Comparison of ENCODE assay signal across 12 cellular contexts in the genomic region with DNA sequence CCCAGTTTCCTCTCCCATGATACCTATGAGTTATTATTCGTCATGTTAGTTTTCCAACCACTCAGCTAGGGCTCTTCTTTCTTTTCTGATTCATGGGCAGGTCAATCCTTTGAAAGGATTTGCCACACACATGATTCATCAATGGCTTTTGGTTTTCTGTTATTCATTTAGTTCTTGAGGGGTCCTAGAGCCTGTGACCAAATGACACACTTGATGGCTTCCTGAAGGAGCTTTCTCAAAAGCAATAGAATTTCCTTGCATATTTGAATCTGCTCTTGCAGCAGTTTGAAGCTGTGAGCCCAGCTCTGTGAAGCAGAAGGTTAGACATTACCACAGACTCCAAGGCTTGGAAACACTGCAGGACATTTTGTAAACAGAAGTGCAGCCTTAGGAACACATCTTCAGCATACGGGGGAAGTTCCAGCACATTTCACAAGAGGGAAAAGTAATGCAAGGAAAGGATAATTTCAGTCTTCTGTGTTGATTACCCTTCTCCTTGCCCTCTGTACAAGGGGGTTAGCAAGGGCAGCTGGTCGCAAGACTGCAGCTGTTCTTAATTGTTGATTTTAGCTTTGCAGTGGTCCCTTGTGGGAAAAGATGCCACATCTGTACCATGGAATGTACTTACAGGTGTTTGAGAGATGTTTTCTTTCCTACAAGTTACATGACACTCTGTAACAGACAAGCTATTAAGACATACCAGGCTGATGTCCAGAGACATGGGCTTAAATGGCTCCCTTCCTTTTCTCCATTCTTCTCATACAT.
DNase-seq lines count a peak whose midpoint lies in the region; ATAC-seq and TF ChIP-seq lines count a peak whose summit lies in the region.
"Had no signal": no experiment of that assay in that cellular context is flagged by ENCODE, and none has a peak within 500 bp of the region (broad histone marks: within the 10 kb centered on the region; RNA-seq: fewer than 3 reads in every experiment).

No MANE protein-coding gene starts in this region.

- H3K4me3 ChIP-seq in HCT116 (replicated peaks in 1 of 2; ENCODE audit: low read depth in 1 of 2, low read length in 2 of 2) (no peak overlapping the region), smooth muscle cell (no peak overlapping the region)
- H3K4me3 ChIP-seq: mucosa of descending colon had no signal

- no peaks in the 10 kb centered on the region for H3K36me3 Mint-ChIP-seq in T-helper 17 cell (ENCODE audit: low read depth)

- H3F3A ChIP-seq in smooth muscle cell (ENCODE audit: low read depth) = peaks cover 6% of the 10 kb centered on the region

- no peak overlapping the region for H3K4me3 Mint-ChIP-seq in T-helper 17 cell

- H3K9ac ChIP-seq in HCT116 (ENCODE audit: low read length) (no peak overlapping the region), smooth muscle cell (ENCODE audit: low read depth) (no peak overlapping the region)

- H4K20me1 ChIP-seq in HCT116 (ENCODE audit: insufficient read depth) (no peaks in the 10 kb centered on the region), smooth muscle cell (ENCODE audit: low read depth) (no peaks in the 10 kb centered on the region)

- 60% methylated on average over 3 of the region's 3 CpGs for WGBS in smooth muscle cell (ENCODE audit: low lambda C conversion rate)

- H2AFZ ChIP-seq in HCT116 (ENCODE audit: low read depth, low read length, poor library complexity, severe bottlenecking) (no peak overlapping the region), smooth muscle cell (ENCODE audit: low read depth) (no peak overlapping the region)

- ATAC-seq in HCT116 (no peak), T-helper 17 cell (no peak), foreskin keratinocyte (peak; percentile 39), HG03196 (IDR thresholded peaks at IDR 0.05; ENCODE audit: unreplicated experiment) (no peak), GM21390 (IDR thresholded peaks at IDR 0.05; ENCODE audit: unreplicated experiment) (no peak)
- ATAC-seq: mucosa of descending colon had no signal

- TF ChIP-seq POLR2A in HCT116 (IDR thresholded peaks at IDR 0.05; ENCODE audit: borderline replicate concordance, extremely low read depth, insufficient read depth, insufficient read length) = no peak

- intact Hi-C loops in HCT116 (cut with micrococcal nuclease) = no loop called here

- POLR2A ChIA-PET in HCT116 (lab: Charles Lee) = no interaction called here

- H3K4me1 ChIP-seq in HCT116 (ENCODE audit: control insufficient read depth in 1 of 2, insufficient read depth in 2 of 2, low read length in 2 of 2) (peaks cover 0 to 3% of the 10 kb centered on the region in 2 experiments; a peak in 1 of 4 replicates), foreskin keratinocyte (peaks cover 4% of the 10 kb centered on the region), smooth muscle cell (ENCODE audit: low read depth) (peaks cover 6% of the 10 kb centered on the region)

- TF ChIP-seq CTCF in HCT116 (IDR thresholded peaks at IDR 0.05 in 2 of 3, conservative IDR thresholded peaks at IDR 0.05 in 1 of 3; ENCODE audit: borderline replicate concordance in 1 of 3, insufficient read depth in 1 of 3, low read depth in 2 of 3, low read length in 2 of 3) = no peak
- TF ChIP-seq CTCF in foreskin keratinocyte (conservative IDR thresholded peaks at IDR 0.05) = no peak
- TF ChIP-seq CTCF in smooth muscle cell (IDR thresholded peaks at IDR 0.05; ENCODE audit: borderline replicate concordance, insufficient read depth, poor library complexity, severe bottlenecking) = no peak

- no peak overlapping the region for H3K4me2 ChIP-seq in HCT116 (ENCODE audit: low read length)
- peak overlapping the region; percentile 30 for H3K4me2 ChIP-seq in smooth muscle cell

- H3K27ac ChIP-seq in HCT116 (ENCODE audit: low read depth, low read length) = no peak overlapping the region
- no peak overlapping the region for H3K27ac ChIP-seq in foreskin keratinocyte
- H3K27ac ChIP-seq in smooth muscle cell (ENCODE audit: low read depth) = peak overlapping the region; percentile 63

- peaks cover 40% of the 10 kb centered on the region for H3K4me1 Mint-ChIP-seq in T-helper 17 cell

- RAD21 ChIA-PET in HCT116 (lab: Charles Lee; ENCODE audit: low non-redundant PET in 1 of 2, low total read pairs in 2 of 2, uncharacterized antibody in 2 of 2, unreplicated experiment in 2 of 2) = no interaction called here

- CTCF ChIA-PET in HCT116 (lab: Charles Lee) = no interaction called here

- H3K27me3 ChIP-seq in HCT116 (ENCODE audit: insufficient read depth, low read length) (no peaks in the 10 kb centered on the region), foreskin keratinocyte (peaks cover 11% of the 10 kb centered on the region), smooth muscle cell (ENCODE audit: low read depth) (no peaks in the 10 kb centered on the region)

- DNase-seq in HCT116 (ENCODE audit: low read depth, low spot score) (no peak), T-helper 17 cell (no peak), foreskin keratinocyte (peak in 1 of 2 donors; percentile 62), smooth muscle cell (lab: John Stamatoyannopoulos, UW; ENCODE audit: unreplicated experiment) (no peak)
- DNase-seq in activated CD4-positive, alpha-beta T cell treated with anti-CD3 and anti-CD28 coated beads, Interleukin-2, amount 50 U/mL, for 1 hour = no peak
- DNase-seq: activated B cell treated with CpG ODN at 0.5 μM for 24 hours; activated naive CD4-positive, alpha-beta T cell; mucosa of descending colon; NCI-H2227 treated with DMSO at 0.1 percent for 48 hours; small intestine had no signal

- H3K9me2 ChIP-seq in HCT116 (ENCODE audit: insufficient read depth) = no peaks in the 10 kb centered on the region

- H3K9me3 ChIP-seq in HCT116 (ENCODE audit: control insufficient read depth in 1 of 2, insufficient read depth in 1 of 2, low read depth in 1 of 2, low read length in 2 of 2) = no peaks in the 10 kb centered on the region
- no peaks in the 10 kb centered on the region for H3K9me3 ChIP-seq in T-helper 17 cell (ENCODE audit: control insufficient read depth, low read length, poor library complexity, severe bottlenecking)
- H3K9me3 ChIP-seq in smooth muscle cell (replicated peaks; ENCODE audit: low read depth) = no peaks in the 10 kb centered on the region
- H3K9me3 ChIP-seq: mucosa of descending colon had no signal

- H3K79me2 ChIP-seq in HCT116 (ENCODE audit: insufficient read depth, low read length) = no peaks in the 10 kb centered on the region
- H3K79me2 ChIP-seq in smooth muscle cell (ENCODE audit: low read depth) = no peaks in the 10 kb centered on the region

- no peaks in the 10 kb centered on the region for H3K27me3 Mint-ChIP-seq in T-helper 17 cell
- H3K27me3 Mint-ChIP-seq: activated B cell treated with CpG ODN at 0.5 μM for 24 hours had no signal

- H3K36me3 ChIP-seq in HCT116 (ENCODE audit: control insufficient read depth in 1 of 2, insufficient read depth in 2 of 2, low read length in 2 of 2) = no peaks in the 10 kb centered on the region
- no peaks in the 10 kb centered on the region for H3K36me3 ChIP-seq in smooth muscle cell (ENCODE audit: low read depth)

- no peak for TF ChIP-seq RAD21 in HCT116 (IDR thresholded peaks at IDR 0.05; ENCODE audit: low read depth)

- BruUV-seq in HCT116 (replicated peaks; lab: Mats Ljungman, UMichigan) = no TSS peak

- H3K27ac Mint-ChIP-seq in T-helper 17 cell = peak overlapping the region; percentile 90

TF ChIP-seq in HCT116, 20 proteins besides CTCF, POLR2A, EP300 and RAD21:
- TF ChIP-seq FOSL1 (IDR thresholded peaks at IDR 0.05; ENCODE audit: low read depth) = 0 out of 2 replicates have a peak, but pooled peaks have one; percentile 18
- TF ChIP-seq, protein P1, sequence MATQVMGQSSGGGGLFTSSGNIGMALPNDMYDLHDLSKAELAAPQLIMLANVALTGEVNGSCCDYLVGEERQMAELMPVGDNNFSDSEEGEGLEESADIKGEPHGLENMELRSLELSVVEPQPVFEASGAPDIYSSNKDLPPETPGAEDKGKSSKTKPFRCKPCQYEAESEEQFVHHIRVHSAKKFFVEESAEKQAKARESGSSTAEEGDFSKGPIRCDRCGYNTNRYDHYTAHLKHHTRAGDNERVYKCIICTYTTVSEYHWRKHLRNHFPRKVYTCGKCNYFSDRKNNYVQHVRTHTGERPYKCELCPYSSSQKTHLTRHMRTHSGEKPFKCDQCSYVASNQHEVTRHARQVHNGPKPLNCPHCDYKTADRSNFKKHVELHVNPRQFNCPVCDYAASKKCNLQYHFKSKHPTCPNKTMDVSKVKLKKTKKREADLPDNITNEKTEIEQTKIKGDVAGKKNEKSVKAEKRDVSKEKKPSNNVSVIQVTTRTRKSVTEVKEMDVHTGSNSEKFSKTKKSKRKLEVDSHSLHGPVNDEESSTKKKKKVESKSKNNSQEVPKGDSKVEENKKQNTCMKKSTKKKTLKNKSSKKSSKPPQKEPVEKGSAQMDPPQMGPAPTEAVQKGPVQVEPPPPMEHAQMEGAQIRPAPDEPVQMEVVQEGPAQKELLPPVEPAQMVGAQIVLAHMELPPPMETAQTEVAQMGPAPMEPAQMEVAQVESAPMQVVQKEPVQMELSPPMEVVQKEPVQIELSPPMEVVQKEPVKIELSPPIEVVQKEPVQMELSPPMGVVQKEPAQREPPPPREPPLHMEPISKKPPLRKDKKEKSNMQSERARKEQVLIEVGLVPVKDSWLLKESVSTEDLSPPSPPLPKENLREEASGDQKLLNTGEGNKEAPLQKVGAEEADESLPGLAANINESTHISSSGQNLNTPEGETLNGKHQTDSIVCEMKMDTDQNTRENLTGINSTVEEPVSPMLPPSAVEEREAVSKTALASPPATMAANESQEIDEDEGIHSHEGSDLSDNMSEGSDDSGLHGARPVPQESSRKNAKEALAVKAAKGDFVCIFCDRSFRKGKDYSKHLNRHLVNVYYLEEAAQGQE (IDR thresholded peaks at IDR 0.05; ENCODE audit: low read depth) = no peak
TF ChIP-seq in HCT116: peak in this region for 1.
